In the genomic region with DNA sequence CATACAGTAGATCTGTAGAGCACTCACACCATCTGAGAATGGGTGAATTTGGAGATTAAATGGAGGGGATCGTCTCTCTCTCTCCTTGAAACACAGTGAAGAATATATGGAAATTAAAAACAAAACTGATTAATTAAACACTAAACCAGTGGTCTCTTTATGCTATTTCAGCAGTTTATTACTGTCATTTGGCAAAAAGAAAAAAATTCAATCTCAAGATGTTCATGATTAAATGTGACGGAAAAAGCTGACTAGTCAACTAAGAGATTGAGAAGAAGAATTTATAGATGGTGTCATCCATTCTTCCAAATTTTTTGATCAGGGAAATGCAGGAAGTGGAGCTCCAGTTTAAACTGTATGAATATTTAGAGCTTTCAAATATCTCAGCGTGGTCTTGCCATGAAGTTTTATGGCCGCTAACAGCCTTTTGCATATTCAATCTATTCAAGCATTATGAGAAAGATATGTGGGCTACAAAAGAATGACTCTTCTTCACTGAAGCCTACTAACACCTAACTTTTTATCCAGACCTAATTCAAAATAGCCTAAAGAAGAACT, we compare ENCODE assay signal across 21 cellular contexts.
A peak's percentile ranks its signal among the peaks of the same experiment; 100 is the strongest.
DNase-seq lines count a peak whose midpoint lies in the region; ATAC-seq, FAIRE-seq and TF ChIP-seq lines count a peak whose summit lies in the region.
"Had no signal": no experiment of that assay in that cellular context is flagged by ENCODE, and none has a peak within 500 bp of the region (broad histone marks: within the 10 kb centered on the region; RNA-seq: fewer than 3 reads in every experiment).

No MANE protein-coding gene starts in this region.

- H3K9ac ChIP-seq in HepG2 (ENCODE audit: insufficient read depth, low read depth, low read length), result no peak overlapping the region
- H3K9ac ChIP-seq in K562 (ENCODE audit: insufficient read depth in 1 of 2, low read depth in 2 of 2, low read length in 2 of 2), result no peak overlapping the region
- no peak overlapping the region for H3K9ac ChIP-seq in kidney (ENCODE audit: low read length in 2 of 2)

- BruUV-seq in HepG2 (replicated peaks; lab: Mats Ljungman, UMichigan) (no TSS peak), K562 (replicated peaks; lab: Mats Ljungman, UMichigan) (no TSS peak)

- TF ChIP-seq CTCF in HepG2 (CRISPR knock-in tag; IDR thresholded peaks at IDR 0.05) (no peak), right lobe of liver (IDR thresholded peaks at IDR 0.05) (no peak), K562 (IDR thresholded peaks at IDR 0.05 in 2 of 3, conservative IDR thresholded peaks at IDR 0.05 in 1 of 3; ENCODE audit: insufficient read depth in 2 of 3, low read depth in 1 of 3, low read length in 3 of 3) (no peak), kidney (IDR thresholded peaks at IDR 0.05; ENCODE audit: borderline replicate concordance, extremely low read depth, insufficient read depth) (no peak)

- H3K9me1 ChIP-seq in K562 (ENCODE audit: control insufficient read depth, insufficient read depth, low read length), result no peaks in the 10 kb centered on the region

- in situ Hi-C loops in HepG2 (cut with HindIII; ENCODE audit: extremely low pct_ligation_motif_present, low pct_unique_long_range_greater_than_20kb), result no loop called here
- in situ Hi-C loops in K562 (cut with MboI), result no loop called here

- H3K36me3 ChIP-seq in HepG2 (replicated peaks in 1 of 2; ENCODE audit: control insufficient read depth in 1 of 2, insufficient read depth in 2 of 2, low read length in 2 of 2) (no peaks in the 10 kb centered on the region), right lobe of liver (no peaks in the 10 kb centered on the region), SJCRH30 (peaks cover 87% of the 10 kb centered on the region), K562 (ENCODE audit: control insufficient read depth, insufficient read depth, low read length) (no peaks in the 10 kb centered on the region), kidney (ENCODE audit: control insufficient read depth in 1 of 2, insufficient read depth in 2 of 2, low read length in 2 of 2) (no peaks in the 10 kb centered on the region)
- H3K36me3 ChIP-seq: HAP-1 had no signal

- H2AFZ ChIP-seq in HepG2 (ENCODE audit: low read length) (no peak overlapping the region), K562 (ENCODE audit: low read depth, low read length) (no peak overlapping the region)

- H3K79me2 ChIP-seq in HepG2 (ENCODE audit: insufficient read depth, low read length) (no peaks in the 10 kb centered on the region), K562 (ENCODE audit: control insufficient read depth, insufficient read depth, low read length) (no peaks in the 10 kb centered on the region)

- DNase-seq in HepG2 (ENCODE audit: low spot score) (no peak), right lobe of liver (no peak), SJCRH30 (no peak), K562 (ENCODE audit: extremely low read depth in 1 of 4, low spot score in 3 of 4) (no peak), kidney (no peak), DMS79 treated with DMSO at 0.1 percent for 48 hours (lab: John Stamatoyannopoulos, UW) (no peak)
- DNase-seq: C1 segment of cervical spinal cord; Caco-2; CD4-positive, CD25-positive, alpha-beta regulatory T cell; CD8-positive, alpha-beta T cell; DMS153; EL; GDM1; GOT3; HFFc6 had no signal

- ATAC-seq in HepG2 (no peak), right lobe of liver (no peak), K562 (no peak)
- ATAC-seq: CD8-positive, alpha-beta T cell had no signal

- H3K4me2 ChIP-seq in HepG2 (ENCODE audit: low read depth, low read length) (no peak overlapping the region), K562 (ENCODE audit: insufficient read depth, low read length) (no peak overlapping the region)

- TF ChIP-seq POLR2A in HepG2 (IDR thresholded peaks at IDR 0.05; ENCODE audit: insufficient read depth in 1 of 2, low read depth in 2 of 2, low read length in 2 of 2) (no peak), right lobe of liver (IDR thresholded peaks at IDR 0.05) (no peak), K562 (conservative IDR thresholded peaks at IDR 0.05) (no peak)

- H4K20me1 ChIP-seq in HepG2 (ENCODE audit: insufficient read depth, low read length) (no peaks in the 10 kb centered on the region), K562 (replicated peaks; ENCODE audit: control insufficient read depth, insufficient read depth, low read length) (no peaks in the 10 kb centered on the region)

- H3K4me3 ChIP-seq in HepG2 (replicated peaks in 1 of 3; ENCODE audit: insufficient read depth in 1 of 3, low read depth in 2 of 3, low read length in 3 of 3) (no peak overlapping the region), right lobe of liver (no peak overlapping the region), SJCRH30 (no peak overlapping the region), K562 (no peak overlapping the region), kidney (ENCODE audit: low read length in 2 of 2) (no peak overlapping the region)
- H3K4me3 ChIP-seq: HAP-1 had no signal

- intact Hi-C loops in HepG2 (cut with micrococcal nuclease; ENCODE audit: unreplicated experiment) (no loop called here), right lobe of liver (cut with DNase I) (loop anchor here in 1 of 2 donors (5.0 kb wide), 1 partner anchor 191 kb away; no protein-coding TSS in a partner anchor), K562 (cut with micrococcal nuclease) (no loop called here), kidney (cut with DNase I) (no loop called here)

- TF ChIP-seq RAD21 in HepG2 (CRISPR knock-in tag; IDR thresholded peaks at IDR 0.05), result no peak
- TF ChIP-seq RAD21 in K562 (CRISPR knock-in tag; conservative IDR thresholded peaks at IDR 0.05 in 1 of 2, IDR thresholded peaks at IDR 0.05 in 1 of 2), result no peak

- POLR2A ChIA-PET in HepG2 (lab: Yijun Ruan, JAX), result no interaction called here
- POLR2A ChIA-PET in K562 (lab: Yijun Ruan, JAX), result no interaction called here

- H3K27ac ChIP-seq in HepG2 (ENCODE audit: extremely low read length, insufficient read depth, low read length), result no peak overlapping the region
- no peak overlapping the region for H3K27ac ChIP-seq in right lobe of liver
- peak overlapping the region; percentile 99 for H3K27ac ChIP-seq in SJCRH30
- H3K27ac ChIP-seq in K562 (ENCODE audit: extremely low read depth, low read depth, low read length), result no peak overlapping the region
- H3K27ac ChIP-seq in kidney (ENCODE audit: low read depth in 2 of 2, low read length in 2 of 2), result no peak overlapping the region
- H3K27ac ChIP-seq: 22Rv1 had no signal

- TF ChIP-seq EP300 in HepG2 (IDR thresholded peaks at IDR 0.05; ENCODE audit: low read depth in 2 of 2, low read length in 2 of 2) (no peak), HepG2 (CRISPR knock-in tag; IDR thresholded peaks at IDR 0.05; ENCODE audit: borderline replicate concordance) (no peak), K562 (IDR thresholded peaks at IDR 0.05; ENCODE audit: low read length) (no peak)

- CTCF ChIA-PET in HepG2 (lab: Yijun Ruan, JAX; ENCODE audit: low intra/inter-chr PET ratio, low total read pairs) (no interaction called here), K562 (lab: Yijun Ruan, JAX; ENCODE audit: low intra/inter-chr PET ratio) (no interaction called here)

- H3K4me1 ChIP-seq in HepG2 (ENCODE audit: insufficient read depth, low read length) (no peaks in the 10 kb centered on the region), right lobe of liver (peaks cover 0 to 11% (median 5%) of the 10 kb centered on the region in 4 donors), SJCRH30 (peaks cover 39% of the 10 kb centered on the region), K562 (replicated peaks in 1 of 2; ENCODE audit: control insufficient read depth in 2 of 2, insufficient read depth in 2 of 2, low read length in 2 of 2) (no peaks in the 10 kb centered on the region), kidney (ENCODE audit: control insufficient read depth in 1 of 2, insufficient read depth in 1 of 2, low read depth in 1 of 2, low read length in 2 of 2) (no peaks in the 10 kb centered on the region)
- H3K4me1 ChIP-seq: Caco-2, HAP-1 had no signal

- H3K9me3 ChIP-seq in HepG2 (ENCODE audit: low read length) (no peaks in the 10 kb centered on the region), right lobe of liver (no peaks in the 10 kb centered on the region), SJCRH30 (replicated peaks) (no peaks in the 10 kb centered on the region), K562 (replicated peaks; ENCODE audit: control insufficient read depth, insufficient read depth, low read depth, low read length) (no peaks in the 10 kb centered on the region), kidney (ENCODE audit: control insufficient read depth in 1 of 2, low read length in 2 of 2) (no peaks in the 10 kb centered on the region)
- H3K9me3 ChIP-seq: Caco-2, HAP-1 had no signal

- WGBS in HepG2 (ENCODE audit: low lambda C conversion rate), result 56% methylated on average over 4 of the region's 4 CpGs
- 92% methylated on average over 4 of the region's 4 CpGs for WGBS in right lobe of liver (ENCODE audit: insufficient coverage, low coverage, low lambda C conversion rate, missing lambda C conversion rate)
- 0% methylated on average over 4 of the region's 4 CpGs for WGBS in K562 (ENCODE audit: insufficient coverage, low coverage, missing lambda C conversion rate)

- H3K27me3 ChIP-seq in HepG2 (ENCODE audit: control insufficient read depth in 1 of 2, insufficient read depth in 2 of 2, low read length in 2 of 2) (no peaks in the 10 kb centered on the region), right lobe of liver (no peaks in the 10 kb centered on the region), SJCRH30 (no peaks in the 10 kb centered on the region), K562 (ENCODE audit: control insufficient read depth in 2 of 2, insufficient read depth in 2 of 2, low read length in 2 of 2) (no peaks in the 10 kb centered on the region)

- no peak for FAIRE-seq in HepG2 (lab: Jason Lieb, UNC)
- no peak for FAIRE-seq in K562 (lab: Jason Lieb, UNC)
- no peak for FAIRE-seq in kidney (lab: Jason Lieb, UNC)
- FAIRE-seq: A204.1, GM12891, GM18507, H54 had no signal

TF ChIP-seq in HepG2, 621 proteins besides CTCF, POLR2A, EP300 and RAD21 (continues in another document):
- TF ChIP-seq, protein P1, sequence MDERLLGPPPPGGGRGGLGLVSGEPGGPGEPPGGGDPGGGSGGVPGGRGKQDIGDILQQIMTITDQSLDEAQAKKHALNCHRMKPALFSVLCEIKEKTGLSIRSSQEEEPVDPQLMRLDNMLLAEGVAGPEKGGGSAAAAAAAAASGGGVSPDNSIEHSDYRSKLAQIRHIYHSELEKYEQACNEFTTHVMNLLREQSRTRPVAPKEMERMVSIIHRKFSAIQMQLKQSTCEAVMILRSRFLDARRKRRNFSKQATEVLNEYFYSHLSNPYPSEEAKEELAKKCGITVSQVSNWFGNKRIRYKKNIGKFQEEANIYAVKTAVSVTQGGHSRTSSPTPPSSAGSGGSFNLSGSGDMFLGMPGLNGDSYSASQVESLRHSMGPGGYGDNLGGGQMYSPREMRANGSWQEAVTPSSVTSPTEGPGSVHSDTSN (CRISPR knock-in tag; IDR thresholded peaks at IDR 0.05), result no peak

TF ChIP-seq in K562, 482 proteins besides CTCF, POLR2A, EP300 and RAD21:
- no peak for TF ChIP-seq ZNF696 (CRISPR knock-in tag; conservative IDR thresholded peaks at IDR 0.05)
- peak; percentile 44; the same call in 1 of the 2 replicates for TF ChIP-seq ZNF316 (IDR thresholded peaks at IDR 0.05)
